In genomic region chr16:2473425-2473926, GRCh38 we compare ENCODE assay signal across 8 cellular contexts. TPM values are rescaled to one million over a fixed set of nuclear protein-coding genes. Genes with fewer than 3 reads are reported as not detected.
DNase-seq lines count a peak whose midpoint lies in the region; ATAC-seq, FAIRE-seq and TF ChIP-seq lines count a peak whose summit lies in the region.

No MANE protein-coding gene starts in this region.

- no peak for ATAC-seq in HG03108 (IDR thresholded peaks at IDR 0.05; ENCODE audit: unreplicated experiment)

- H3K27me3 Mint-ChIP-seq in CD14-positive monocyte (ENCODE audit: low read depth in 3 of 3), result peaks cover 41 to 49% (median 43%) of the 10 kb centered on the region in 3 donors
- H3K27me3 Mint-ChIP-seq in activated CD4-positive, alpha-beta memory T cell treated with anti-CD3 and anti-CD28 coated beads for 36 hours, result peaks cover 28% of the 10 kb centered on the region

- peak overlapping the region; percentile 24 for H3K4me3 ChIP-seq in HAP-1

- peak overlapping the region in 1 of 7 donors; percentile 36 for H3K27ac Mint-ChIP-seq in CD14-positive monocyte
- H3K27ac Mint-ChIP-seq in activated CD4-positive, alpha-beta memory T cell treated with anti-CD3 and anti-CD28 coated beads for 36 hours, result no peak overlapping the region

- H3K9me3 ChIP-seq in HAP-1, result no peaks in the 10 kb centered on the region

- TF ChIP-seq CTCF in CD14-positive monocyte (IDR thresholded peaks at IDR 0.05), result no peak

- in situ Hi-C loops in HAP-1 (cut with MboI; ENCODE audit: low sequenced_read_pairs), result no loop called here

- H3K36me3 ChIP-seq in HAP-1 (replicated peaks), result 0 out of 2 replicates have a peak, but pooled peaks cover 3% of the 10 kb centered on the region

- H3K36me3 Mint-ChIP-seq in CD14-positive monocyte, result peaks cover 4 to 16% of the 10 kb centered on the region in 2 donors
- no peaks in the 10 kb centered on the region for H3K36me3 Mint-ChIP-seq in activated CD4-positive, alpha-beta memory T cell treated with anti-CD3 and anti-CD28 coated beads for 36 hours

- CTCF ChIA-PET in activated CD4-positive, alpha-beta memory T cell treated with anti-CD3 and anti-CD28 coated beads for 36 hours (lab: Charles Lee), result interaction anchor here (1.9 kb wide), 1 partner anchor 13 kb away, joined by 8 read pairs; no protein-coding TSS in a partner anchor

- H3K4me1 Mint-ChIP-seq in CD14-positive monocyte, result peaks cover 45% of the 10 kb centered on the region
- H3K4me1 Mint-ChIP-seq in activated CD4-positive, alpha-beta memory T cell treated with anti-CD3 and anti-CD28 coated beads for 36 hours (ENCODE audit: low read depth), result peaks cover 20% of the 10 kb centered on the region

- H3K9me3 Mint-ChIP-seq in CD14-positive monocyte, result peaks cover 0 to 11% (median 7%) of the 10 kb centered on the region in 7 donors
- no peaks in the 10 kb centered on the region for H3K9me3 Mint-ChIP-seq in activated CD4-positive, alpha-beta memory T cell treated with anti-CD3 and anti-CD28 coated beads for 36 hours

- H3K27me3 ChIP-seq in HAP-1 (ENCODE audit: low read depth), result no peaks in the 10 kb centered on the region

- POLR2A ChIA-PET in activated CD4-positive, alpha-beta memory T cell treated with anti-CD3 and anti-CD28 coated beads for 36 hours (lab: Charles Lee), result no interaction called here

- peaks cover 28% of the 10 kb centered on the region for H3K4me1 ChIP-seq in HAP-1

- intact Hi-C loops in CD14-positive monocyte (cut with micrococcal nuclease), result loop anchor here (5.0 to 10.0 kb wide), 2 partner anchors 34 to 49 kb away; partner anchors contain the start of gene CCNF (in 1 of the 2)
- intact Hi-C loops in activated CD4-positive, alpha-beta memory T cell treated with anti-CD3 and anti-CD28 coated beads for 36 hours (cut with micrococcal nuclease), result loop anchor here (5.0 kb wide), 1 partner anchor 46 kb away; the partner anchor contains the start of gene CCNF

- H3K4me3 Mint-ChIP-seq in CD14-positive monocyte, result peak overlapping the region; percentile 69 to 88
- peak overlapping the region; percentile 38 for H3K4me3 Mint-ChIP-seq in activated CD4-positive, alpha-beta memory T cell treated with anti-CD3 and anti-CD28 coated beads for 36 hours

- DNase-seq in CD14-positive monocyte (ENCODE audit: low spot score) (peak; percentile 48), HAP-1 (ENCODE audit: low spot score in 2 of 2) (peak in 1 of 2 experiments; percentile 79), left kidney (ENCODE audit: low read depth, low spot score) (peak; percentile 67), HPDE6-E6E7 (ENCODE audit: extremely low spot score) (no peak), SIG-M5 (lab: John Stamatoyannopoulos, UW) (no peak), GM19239 (ENCODE audit: insufficient read length, low spot score) (no peak)
- no peak for DNase-seq in activated CD4-positive, alpha-beta memory T cell treated with anti-CD3 and anti-CD28 coated beads for 36 hours

- FAIRE-seq in GM19239 (lab: Jason Lieb, UNC), result no peak

RNA-seq across cellular contexts. Expression of gene TBC1D24, which starts 1.5 kb away (rescaled TPM):
- 1 to 10 TPM in 1 of 2 donors, under 1 TPM in 1; 0.76 to 2.1 TPM for polyA plus RNA-seq in CD14-positive monocyte
- total RNA-seq in activated CD4-positive, alpha-beta memory T cell treated with anti-CD3 and anti-CD28 coated beads for 36 hours, result 10 to 100 TPM; 12.2 to 12.4 TPM

RNA-seq across cellular contexts. Expression of gene NTN3, which starts 2.4 kb away (rescaled TPM):
- polyA plus RNA-seq in CD14-positive monocyte, result not detected
- not detected for total RNA-seq in activated CD4-positive, alpha-beta memory T cell treated with anti-CD3 and anti-CD28 coated beads for 36 hours

RNA-seq across cellular contexts. Expression of gene TEDC2, which starts 13.6 kb away (rescaled TPM):
- polyA plus RNA-seq in CD14-positive monocyte, result under 1 TPM in 1 of 2 donors, not detected in 1; 0.28 TPM
- 10 to 100 TPM; 23.9 to 24.3 TPM for total RNA-seq in activated CD4-positive, alpha-beta memory T cell treated with anti-CD3 and anti-CD28 coated beads for 36 hours

RNA-seq across cellular contexts. Expression of gene ATP6V0C, which starts 40.3 kb away (rescaled TPM):
- polyA plus RNA-seq in CD14-positive monocyte, result 100 to 1,000 TPM; 176 to 187 TPM
- total RNA-seq in activated CD4-positive, alpha-beta memory T cell treated with anti-CD3 and anti-CD28 coated beads for 36 hours, result 100 to 1,000 TPM; 111 to 115 TPM

RNA-seq across cellular contexts. Expression of gene CCNF, which starts 44.2 kb away (rescaled TPM):
- under 1 TPM; 0.34 to 0.97 TPM for polyA plus RNA-seq in CD14-positive monocyte
- 10 to 100 TPM; 53.5 to 54.7 TPM for total RNA-seq in activated CD4-positive, alpha-beta memory T cell treated with anti-CD3 and anti-CD28 coated beads for 36 hours

Comparison
In these comparisons a context has a peak if more than half of its experiments do, and no peak if none do; other contexts are left out.
1. DNase-seq: peak in CD14-positive monocyte (single experiment) and left kidney (single experiment); none in activated CD4-positive, alpha-beta memory T cell treated with anti-CD3 and anti-CD28 coated beads for 36 hours (single experiment), HPDE6-E6E7 (single experiment), SIG-M5 (single experiment) and GM19239 (single experiment).